ENCODE assay signal across 27 cellular contexts in genomic region chr6:148890091-148890490, GRCh38.
DNase-seq lines count a peak whose midpoint lies in the region; ATAC-seq and TF ChIP-seq lines count a peak whose summit lies in the region.
"Had no signal": no experiment of that assay in that cellular context is flagged by ENCODE, and none has a peak within 500 bp of the region (broad histone marks: within the 10 kb centered on the region; RNA-seq: fewer than 3 reads in every experiment).

No MANE protein-coding gene starts in this region.

- peaks cover 0 to 7% of the 10 kb centered on the region in 2 donors for H3K4me1 ChIP-seq in right atrium auricular region
- H3K4me1 ChIP-seq in osteoblast (ENCODE audit: insufficient read depth, low read length), result peaks cover 33% of the 10 kb centered on the region

- peak; percentile 56 for ATAC-seq in Right ventricle myocardium inferior
- ATAC-seq: activated CD8-positive, alpha-beta T cell treated with anti-CD3 and anti-CD28 coated beads, Interleukin-2, amount 10 ng/mL, durations not matched to agents 7 days and 5 days; naive thymus-derived CD8-positive, alpha-beta T cell had no signal

- H3K36me3 ChIP-seq in right atrium auricular region (no peaks in the 10 kb centered on the region), osteoblast (ENCODE audit: insufficient read depth, low read length) (no peaks in the 10 kb centered on the region)

- H3K27me3 ChIP-seq in right atrium auricular region, result no peaks in the 10 kb centered on the region
- H3K27me3 ChIP-seq in osteoblast (ENCODE audit: insufficient read depth, low read length), result no peaks in the 10 kb centered on the region

- H2AFZ ChIP-seq in osteoblast (ENCODE audit: low read length), result peak overlapping the region; percentile 33

- H3K4me3 ChIP-seq in right atrium auricular region, result no peak overlapping the region
- H3K4me3 ChIP-seq in fibroblast of mammary gland (ENCODE audit: control insufficient read depth, low read depth, low read length), result no peak overlapping the region
- no peak overlapping the region for H3K4me3 ChIP-seq in osteoblast (ENCODE audit: insufficient read depth, low read length)
- H3K4me3 ChIP-seq: SK-N-MC had no signal

- DNase-seq in Right ventricle myocardium inferior (ENCODE audit: missing footprints) (no peak), right atrium auricular region (ENCODE audit: low spot score) (no peak), fibroblast of mammary gland (ENCODE audit: low read depth) (peak; percentile 6), osteoblast (ENCODE audit: insufficient read length, low spot score, missing footprints) (peak; percentile 62), NCI-H226 (no peak), putamen (ENCODE audit: low spot score) (no peak), hippocampal formation (lab: John Stamatoyannopoulos, UW) (no peak)
- DNase-seq in activated CD4-positive, alpha-beta T cell treated with anti-CD3 and anti-CD28 coated beads, Interleukin-2, amount 50 U/mL, for 1 hour, result no peak
- DNase-seq: activated CD4-positive, alpha-beta T cell treated with anti-CD3 and anti-CD28 coated beads for 1 hour; activated CD8-positive, alpha-beta T cell treated with anti-CD3 and anti-CD28 coated beads, Interleukin-2, amount 10 ng/mL, durations not matched to agents 7 days and 5 days; activated gamma-delta T cell; activated naive CD8-positive, alpha-beta T cell treated with anti-CD3 and anti-CD28 coated beads, Interleukin-2, amount 10 ng/mL, durations not matched to agents 7 days and 5 days; CD4-positive, alpha-beta T cell; effector CD8-positive, alpha-beta T cell; erythroblast; GOT3; HFFc6; naive thymus-derived CD8-positive, alpha-beta T cell; NCI-H1436; NCI-H446 treated with DMSO at 0.1 percent for 48 hours; nucleus accumbens; stimulated activated CD4-positive, alpha-beta T cell treated with anti-CD3 and anti-CD28 coated beads, Interleukin-2, amount 100 ng/mL, for 24 hours; substantia nigra had no signal

- H3K9me3 ChIP-seq in right atrium auricular region (no peaks in the 10 kb centered on the region), osteoblast (ENCODE audit: low read depth, low read length) (no peaks in the 10 kb centered on the region)

- H3K27ac ChIP-seq in right atrium auricular region (peak overlapping the region in 1 of 2 donors; percentile 16), osteoblast (ENCODE audit: low read depth, low read length) (peak overlapping the region; percentile 72)
- H3K27ac ChIP-seq: 22Rv1, HL-60, RWPE1, SK-N-MC had no signal

- TF ChIP-seq CTCF in right atrium auricular region (IDR thresholded peaks at IDR 0.05), result no peak
- TF ChIP-seq CTCF in fibroblast of mammary gland (conservative IDR thresholded peaks at IDR 0.05; ENCODE audit: control insufficient read depth, insufficient read depth, low read depth, low read length), result no peak
- TF ChIP-seq CTCF in osteoblast (IDR thresholded peaks at IDR 0.05; ENCODE audit: extremely low read depth, low read depth, low read length), result no peak

- intact Hi-C loops in Right ventricle myocardium inferior (cut with DNase I), result no loop called here

- H3K4me2 ChIP-seq in osteoblast (ENCODE audit: insufficient read depth, low read length), result peak overlapping the region; percentile 65

- peaks cover 4% of the 10 kb centered on the region for H4K20me1 ChIP-seq in osteoblast (ENCODE audit: insufficient read depth, low read length)

- H3K79me2 ChIP-seq in osteoblast (ENCODE audit: insufficient read depth, low read length), result no peaks in the 10 kb centered on the region

Comparison
In these comparisons a context has a peak if more than half of its experiments do, and no peak if none do; other contexts are left out.
1. DNase-seq: peak in fibroblast of mammary gland (single experiment) and osteoblast (single experiment); none in Right ventricle myocardium inferior (single experiment), right atrium auricular region (single experiment), NCI-H226 (single experiment), activated CD4-positive, alpha-beta T cell treated with anti-CD3 and anti-CD28 coated beads, Interleukin-2, amount 50 U/mL, for 1 hour (single experiment), putamen (single experiment) and hippocampal formation (0 of 2).